In the genomic region with DNA sequence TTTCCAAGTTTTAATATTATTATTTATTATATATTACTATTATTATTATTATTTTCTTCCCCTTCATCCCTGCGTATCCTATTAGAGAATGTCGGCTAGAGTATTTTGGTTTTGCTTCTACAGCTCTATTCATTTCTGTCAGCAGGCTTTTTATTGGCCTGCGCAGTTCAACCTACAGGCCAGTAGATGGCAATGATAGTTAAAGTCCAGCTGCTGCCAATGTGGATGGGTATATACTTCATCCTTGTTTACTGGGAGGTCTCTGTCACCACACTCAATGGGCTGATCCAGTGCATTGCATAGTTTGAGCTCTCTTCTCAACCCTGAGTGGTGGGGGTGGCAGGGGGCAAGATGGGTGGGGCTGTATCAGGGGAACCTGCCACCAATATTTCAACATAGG, we compare ENCODE assay signal across 9 cellular contexts.
DNase-seq lines count a peak whose midpoint lies in the region; ATAC-seq, FAIRE-seq and TF ChIP-seq lines count a peak whose summit lies in the region.
"Had no signal": no experiment of that assay in that cellular context is flagged by ENCODE, and none has a peak within 500 bp of the region (broad histone marks: within the 10 kb centered on the region; RNA-seq: fewer than 3 reads in every experiment).

No MANE protein-coding gene starts in this region.

- H3K79me2 ChIP-seq in GM12878 (ENCODE audit: control insufficient read depth, insufficient read depth, low read length) (no peaks in the 10 kb centered on the region), osteoblast (ENCODE audit: insufficient read depth, low read length) (no peaks in the 10 kb centered on the region)

- no TSS peak for BruUV-seq in GM12878 (replicated peaks; lab: Mats Ljungman, UMichigan)

- WGBS in GM12878 (ENCODE audit: insufficient coverage, insufficient replicate concordance, low lambda C conversion rate, missing lambda C conversion rate) = 31% methylated on average over 3 of the region's 3 CpGs

- H3K27me3 ChIP-seq in GM12878 (replicated peaks in 1 of 2; ENCODE audit: control insufficient read depth in 2 of 2, insufficient read depth in 2 of 2, low read length in 1 of 2) = no peaks in the 10 kb centered on the region
- no peaks in the 10 kb centered on the region for H3K27me3 ChIP-seq in osteoblast (ENCODE audit: insufficient read depth, low read length)

- H3K27ac ChIP-seq in GM12878 (ENCODE audit: control insufficient read depth, insufficient read depth) (no peak overlapping the region), osteoblast (ENCODE audit: low read depth, low read length) (no peak overlapping the region)

- H3K4me1 Mint-ChIP-seq in T-cell = no peaks in the 10 kb centered on the region
- H3K4me1 Mint-ChIP-seq: brain had no signal

- H3K9me3 Mint-ChIP-seq in T-cell = peaks cover 4 to 48% (median 24%) of the 10 kb centered on the region in 3 donors

- intact Hi-C loops in GM12878 (cut with micrococcal nuclease; ENCODE audit: unreplicated experiment) = loop anchor here (2.0 kb wide), 1 partner anchor 20 kb away; no protein-coding TSS in a partner anchor

- TF ChIP-seq CTCF in GM12878 (IDR thresholded peaks at IDR 0.05 in 2 of 3, conservative IDR thresholded peaks at IDR 0.05 in 1 of 3; ENCODE audit: control insufficient read depth in 2 of 3, extremely low read depth in 1 of 3, insufficient read depth in 1 of 3, low read depth in 3 of 3, low read length in 3 of 3) = peak; percentile 36 to 62 (median 53)
- TF ChIP-seq CTCF in osteoblast (IDR thresholded peaks at IDR 0.05; ENCODE audit: extremely low read depth, low read depth, low read length) = peak; percentile 19

- POLR2A ChIA-PET in GM12878 (lab: Charles Lee) = no interaction called here
- POLR2A ChIA-PET in T-cell (lab: Charles Lee) = no interaction called here

- H2AFZ ChIP-seq in GM12878 (ENCODE audit: control insufficient read depth, low read depth, low read length) (no peak overlapping the region), osteoblast (ENCODE audit: low read length) (no peak overlapping the region)

- ATAC-seq in GM18861 (IDR thresholded peaks at IDR 0.05; ENCODE audit: unreplicated experiment) (peak; percentile 69), GM12878 (peak; percentile 69), T-cell (replicated peaks in 1 of 4) (no peak)

- H3K4me2 ChIP-seq in GM12878 (ENCODE audit: control insufficient read depth, insufficient read depth) (no peak overlapping the region), osteoblast (ENCODE audit: insufficient read depth, low read length) (no peak overlapping the region)

- TF ChIP-seq EP300 in GM12878 (IDR thresholded peaks at IDR 0.05; ENCODE audit: borderline replicate concordance in 1 of 2, control insufficient read depth in 1 of 2, low read depth in 2 of 2, low read length in 2 of 2) = no peak

- SMC1A ChIA-PET in GM12878 (lab: Charles Lee; ENCODE audit: uncharacterized antibody, unreplicated experiment) = interaction anchor here (1.5 kb wide), 1 partner anchor 10 kb away, joined by 3 read pairs; no protein-coding TSS in a partner anchor

- DNase-seq in A172 (ENCODE audit: low spot score) (peak; percentile 47), LoVo (ENCODE audit: low spot score) (peak; percentile 2), GM12878 (ENCODE audit: low read depth, low spot score) (no peak), osteoblast (ENCODE audit: insufficient read length, low spot score, missing footprints) (peak; percentile 41), NCI-H187 (lab: John Stamatoyannopoulos, UW) (no peak), GM12892 (ENCODE audit: insufficient read length) (no peak), T-cell (no peak)

- CTCF ChIA-PET in GM12878 (lab: Yijun Ruan, JAX) (interaction anchor here (0.6 to 1.6 kb wide), 3 partner anchors 11 to 992 kb away, joined by 3 read pairs; no protein-coding TSS in a partner anchor), T-cell (lab: Charles Lee) (no interaction called here)

- H3K36me3 Mint-ChIP-seq in T-cell = no peaks in the 10 kb centered on the region
- H3K36me3 Mint-ChIP-seq: brain had no signal

- H4K20me1 ChIP-seq in GM12878 (ENCODE audit: control insufficient read depth, insufficient read depth) (no peaks in the 10 kb centered on the region), osteoblast (ENCODE audit: insufficient read depth, low read length) (no peaks in the 10 kb centered on the region)

- no peak overlapping the region for H3K4me3 Mint-ChIP-seq in T-cell
- H3K4me3 Mint-ChIP-seq: brain had no signal

- no peak for FAIRE-seq in GM12878 (lab: Jason Lieb, UNC)
- FAIRE-seq in GM12892 (lab: Jason Lieb, UNC) = no peak

- no peaks in the 10 kb centered on the region for H3K36me3 ChIP-seq in GM12878 (ENCODE audit: control insufficient read depth in 2 of 2, insufficient read depth in 2 of 2, low read length in 1 of 2)
- H3K36me3 ChIP-seq in osteoblast (ENCODE audit: insufficient read depth, low read length) = no peaks in the 10 kb centered on the region

- no peak overlapping the region for H3K9ac ChIP-seq in GM12878 (ENCODE audit: control insufficient read depth, insufficient read depth, low read length)

- no peak overlapping the region for H3K4me3 ChIP-seq in GM12878
- H3K4me3 ChIP-seq in osteoblast (ENCODE audit: insufficient read depth, low read length) = no peak overlapping the region

- H3K9me3 ChIP-seq in GM12878 (replicated peaks; ENCODE audit: control insufficient read depth, insufficient read depth, low read length) (no peaks in the 10 kb centered on the region), osteoblast (ENCODE audit: low read depth, low read length) (no peaks in the 10 kb centered on the region)

- peak; percentile 43 for TF ChIP-seq RAD21 in GM12878 (IDR thresholded peaks at IDR 0.05; ENCODE audit: insufficient read depth, low read depth, low read length)

- RAD21 ChIA-PET in GM12878 (lab: Charles Lee; ENCODE audit: unreplicated experiment) = interaction anchor here (0.8 to 1.1 kb wide), 2 partner anchors 128 to 613 kb away, joined by 3 read pairs; no protein-coding TSS in a partner anchor

- in situ Hi-C loops in GM12878 (cut with MboI) = no loop called here

- H3K4me1 ChIP-seq in GM12878 (ENCODE audit: control insufficient read depth, insufficient read depth, low read length) (no peaks in the 10 kb centered on the region), osteoblast (ENCODE audit: insufficient read depth, low read length) (no peaks in the 10 kb centered on the region)

- TF ChIP-seq POLR2A in GM12878 (IDR thresholded peaks at IDR 0.05; ENCODE audit: low read depth, low read length) = no peak
- no peak for TF ChIP-seq POLR2A in GM12892 (IDR thresholded peaks at IDR 0.05; ENCODE audit: low read depth, low read length)

- H3K27me3 Mint-ChIP-seq in T-cell = no peaks in the 10 kb centered on the region

- no peak overlapping the region for H3K27ac Mint-ChIP-seq in T-cell
- H3K27ac Mint-ChIP-seq: brain had no signal

TF ChIP-seq in GM12878, 131 proteins besides CTCF, POLR2A, EP300 and RAD21:
- TF ChIP-seq, protein P1, sequence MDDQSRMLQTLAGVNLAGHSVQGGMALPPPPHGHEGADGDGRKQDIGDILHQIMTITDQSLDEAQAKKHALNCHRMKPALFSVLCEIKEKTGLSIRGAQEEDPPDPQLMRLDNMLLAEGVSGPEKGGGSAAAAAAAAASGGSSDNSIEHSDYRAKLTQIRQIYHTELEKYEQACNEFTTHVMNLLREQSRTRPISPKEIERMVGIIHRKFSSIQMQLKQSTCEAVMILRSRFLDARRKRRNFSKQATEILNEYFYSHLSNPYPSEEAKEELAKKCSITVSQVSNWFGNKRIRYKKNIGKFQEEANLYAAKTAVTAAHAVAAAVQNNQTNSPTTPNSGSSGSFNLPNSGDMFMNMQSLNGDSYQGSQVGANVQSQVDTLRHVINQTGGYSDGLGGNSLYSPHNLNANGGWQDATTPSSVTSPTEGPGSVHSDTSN (IDR thresholded peaks at IDR 0.05; ENCODE audit: insufficient replicate concordance, low read depth, low read length) = no peak
- TF ChIP-seq, protein P2, sequence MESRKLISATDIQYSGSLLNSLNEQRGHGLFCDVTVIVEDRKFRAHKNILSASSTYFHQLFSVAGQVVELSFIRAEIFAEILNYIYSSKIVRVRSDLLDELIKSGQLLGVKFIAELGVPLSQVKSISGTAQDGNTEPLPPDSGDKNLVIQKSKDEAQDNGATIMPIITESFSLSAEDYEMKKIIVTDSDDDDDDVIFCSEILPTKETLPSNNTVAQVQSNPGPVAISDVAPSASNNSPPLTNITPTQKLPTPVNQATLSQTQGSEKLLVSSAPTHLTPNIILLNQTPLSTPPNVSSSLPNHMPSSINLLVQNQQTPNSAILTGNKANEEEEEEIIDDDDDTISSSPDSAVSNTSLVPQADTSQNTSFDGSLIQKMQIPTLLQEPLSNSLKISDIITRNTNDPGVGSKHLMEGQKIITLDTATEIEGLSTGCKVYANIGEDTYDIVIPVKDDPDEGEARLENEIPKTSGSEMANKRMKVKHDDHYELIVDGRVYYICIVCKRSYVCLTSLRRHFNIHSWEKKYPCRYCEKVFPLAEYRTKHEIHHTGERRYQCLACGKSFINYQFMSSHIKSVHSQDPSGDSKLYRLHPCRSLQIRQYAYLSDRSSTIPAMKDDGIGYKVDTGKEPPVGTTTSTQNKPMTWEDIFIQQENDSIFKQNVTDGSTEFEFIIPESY (IDR thresholded peaks at IDR 0.05) = no peak
- TF ChIP-seq TBL1XR1 (IDR thresholded peaks at IDR 0.05; ENCODE audit: low read depth, low read length) (no peak), SMC3 (IDR thresholded peaks at IDR 0.05; ENCODE audit: borderline replicate concordance, low read length) (peak; percentile 43; the same call in 1 of the 2 replicates)
TF ChIP-seq in GM12878: peak in this region for 1.

Comparison
In these comparisons a context has a peak if more than half of its experiments do, and no peak if none do; other contexts are left out.
1. DNase-seq: peak in A172 (single experiment), LoVo (single experiment) and osteoblast (single experiment); none in GM12878 (single experiment), NCI-H187 (0 of 2), GM12892 (single experiment) and T-cell (0 of 34).
2. ATAC-seq: peak in GM18861 (single experiment) and GM12878 (single experiment); none in T-cell (0 of 4).